Comparison of ENCODE assay signal across 11 cellular contexts in the genomic region with DNA sequence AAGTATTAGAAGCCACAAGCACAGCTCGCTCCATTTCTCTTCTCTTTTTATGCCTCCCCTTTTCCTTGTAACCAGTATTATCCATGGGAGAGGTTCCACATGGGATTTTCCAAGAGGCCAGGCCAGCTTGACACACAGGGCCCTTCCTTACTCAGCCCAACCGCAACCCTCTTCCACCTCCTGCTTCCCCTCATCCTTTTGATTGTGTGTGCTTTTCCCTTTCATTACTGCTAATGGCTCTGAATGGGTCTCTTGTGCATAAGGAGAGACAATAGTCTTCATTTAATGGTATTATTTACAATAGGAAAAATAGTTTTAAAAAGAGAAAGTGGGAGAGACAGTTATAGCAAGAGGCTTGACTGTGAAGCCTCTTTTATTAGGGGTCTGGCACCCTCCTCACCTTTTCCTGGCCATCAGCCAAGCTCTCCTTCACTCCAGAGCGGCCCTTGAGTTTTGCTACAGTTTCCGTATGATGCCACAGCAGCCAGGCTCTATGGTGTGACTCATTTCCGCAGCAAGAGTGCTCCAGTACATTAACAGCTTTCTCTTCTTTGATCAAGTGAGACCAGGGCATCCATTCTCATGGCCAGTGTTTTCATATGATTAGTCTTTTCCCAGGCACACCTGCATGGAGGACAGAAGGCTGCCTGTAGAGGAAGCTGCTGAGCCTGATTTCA.
DNase-seq lines count a peak whose midpoint lies in the region; ATAC-seq and TF ChIP-seq lines count a peak whose summit lies in the region.
"Had no signal": no experiment of that assay in that cellular context is flagged by ENCODE, and none has a peak within 500 bp of the region (broad histone marks: within the 10 kb centered on the region; RNA-seq: fewer than 3 reads in every experiment).

No MANE protein-coding gene starts in this region.

- no peaks in the 10 kb centered on the region for H3K27me3 ChIP-seq in effector memory CD4-positive, alpha-beta T cell (replicated peaks; ENCODE audit: control insufficient read depth, insufficient read depth, low read length, poor library complexity, severe bottlenecking)
- H3K27me3 ChIP-seq: cardiac muscle cell, heart left ventricle had no signal

- CTCF ChIA-PET in WTC11 (lab: Charles Lee), result no interaction called here

- no peak overlapping the region for H3K27ac ChIP-seq in effector memory CD4-positive, alpha-beta T cell (ENCODE audit: insufficient read depth, low read length, poor library complexity, severe bottlenecking)
- H3K27ac ChIP-seq: cardiac muscle cell, heart left ventricle had no signal

- TF ChIP-seq CTCF in GM12865 (IDR thresholded peaks at IDR 0.05; ENCODE audit: insufficient read depth, low read depth, low read length, missing control alignments), result no peak
- no peak for TF ChIP-seq CTCF in WTC11 (IDR thresholded peaks at IDR 0.05)

- H3K27ac Mint-ChIP-seq in WTC11, result no peak overlapping the region

- H3K4me1 Mint-ChIP-seq in WTC11, result peaks cover 6% of the 10 kb centered on the region

- POLR2A ChIA-PET in WTC11 (lab: Charles Lee), result no interaction called here

- H3K36me3 Mint-ChIP-seq in WTC11, result no peaks in the 10 kb centered on the region

- no peak overlapping the region for H3K4me3 Mint-ChIP-seq in WTC11

- H3K27me3 Mint-ChIP-seq in WTC11 (ENCODE audit: low read depth), result no peaks in the 10 kb centered on the region

- H3K9me3 Mint-ChIP-seq in WTC11, result no peaks in the 10 kb centered on the region

- ATAC-seq in WTC11 (peak; percentile 85), HG02623 (IDR thresholded peaks at IDR 0.05; ENCODE audit: unreplicated experiment) (no peak)
- ATAC-seq: heart left ventricle had no signal

- no peaks in the 10 kb centered on the region for H3K9me3 ChIP-seq in effector memory CD4-positive, alpha-beta T cell (ENCODE audit: control insufficient read depth, low read length)

- H3K36me3 ChIP-seq in effector memory CD4-positive, alpha-beta T cell (ENCODE audit: control insufficient read depth, insufficient read depth, low read length), result no peaks in the 10 kb centered on the region
- H3K36me3 ChIP-seq: cardiac muscle cell, heart left ventricle had no signal

- DNase-seq in GM12865 (ENCODE audit: low read depth) (peak; percentile 59), H4 (ENCODE audit: low spot score) (peak; percentile 81), NCI-H1092 treated with DMSO at 0.1 percent for 48 hours (lab: John Stamatoyannopoulos, UW) (peak; percentile 59), WTC11 (ENCODE audit: low spot score) (no peak), NCI-H446 (lab: John Stamatoyannopoulos, UW) (no peak), OCI-M2 (lab: John Stamatoyannopoulos, UW; ENCODE audit: unreplicated experiment) (no peak)
- DNase-seq in effector memory CD4-positive, alpha-beta T cell, result no peak
- DNase-seq: HCEC 1CT, heart left ventricle had no signal

- H3K4me1 ChIP-seq in effector memory CD4-positive, alpha-beta T cell (ENCODE audit: control insufficient read depth, insufficient read depth, low read length, poor library complexity, severe bottlenecking), result no peaks in the 10 kb centered on the region
- H3K4me1 ChIP-seq: heart left ventricle had no signal

- no peak overlapping the region for H3K4me3 ChIP-seq in GM12865 (ENCODE audit: low read depth, low read length)
- no peak overlapping the region for H3K4me3 ChIP-seq in effector memory CD4-positive, alpha-beta T cell (ENCODE audit: insufficient read depth, low read depth, low read length, poor library complexity, severe bottlenecking)
- H3K4me3 ChIP-seq: cardiac muscle cell, heart left ventricle had no signal

TF ChIP-seq in WTC11, 78 proteins besides CTCF, POLR2A, EP300 and RAD21:
- TF ChIP-seq HMGA2 (CRISPR knock-in tag; IDR thresholded peaks at IDR 0.05), result no peak
- no peak for TF ChIP-seq ZNF138 (CRISPR knock-in tag; conservative IDR thresholded peaks at IDR 0.05)
- TF ChIP-seq NFE2L1 (CRISPR knock-in tag; IDR thresholded peaks at IDR 0.05), result no peak
- TF ChIP-seq OVOL2 (CRISPR knock-in tag; IDR thresholded peaks at IDR 0.05; ENCODE audit: borderline replicate concordance), result no peak
- TF ChIP-seq ETV6 (CRISPR knock-in tag; IDR thresholded peaks at IDR 0.05), result no peak
- no peak for TF ChIP-seq FOXJ3 (CRISPR knock-in tag; IDR thresholded peaks at IDR 0.05; ENCODE audit: borderline replicate concordance)
- TF ChIP-seq ESRRA (CRISPR knock-in tag; IDR thresholded peaks at IDR 0.05; ENCODE audit: borderline replicate concordance), result no peak
- no peak for TF ChIP-seq MYBL2 (CRISPR knock-in tag; IDR thresholded peaks at IDR 0.05)
- no peak for TF ChIP-seq GABPB1 (CRISPR knock-in tag; IDR thresholded peaks at IDR 0.05)
- TF ChIP-seq FOXP1 (CRISPR knock-in tag; IDR thresholded peaks at IDR 0.05; ENCODE audit: borderline replicate concordance), result no peak
- TF ChIP-seq, protein P1, sequence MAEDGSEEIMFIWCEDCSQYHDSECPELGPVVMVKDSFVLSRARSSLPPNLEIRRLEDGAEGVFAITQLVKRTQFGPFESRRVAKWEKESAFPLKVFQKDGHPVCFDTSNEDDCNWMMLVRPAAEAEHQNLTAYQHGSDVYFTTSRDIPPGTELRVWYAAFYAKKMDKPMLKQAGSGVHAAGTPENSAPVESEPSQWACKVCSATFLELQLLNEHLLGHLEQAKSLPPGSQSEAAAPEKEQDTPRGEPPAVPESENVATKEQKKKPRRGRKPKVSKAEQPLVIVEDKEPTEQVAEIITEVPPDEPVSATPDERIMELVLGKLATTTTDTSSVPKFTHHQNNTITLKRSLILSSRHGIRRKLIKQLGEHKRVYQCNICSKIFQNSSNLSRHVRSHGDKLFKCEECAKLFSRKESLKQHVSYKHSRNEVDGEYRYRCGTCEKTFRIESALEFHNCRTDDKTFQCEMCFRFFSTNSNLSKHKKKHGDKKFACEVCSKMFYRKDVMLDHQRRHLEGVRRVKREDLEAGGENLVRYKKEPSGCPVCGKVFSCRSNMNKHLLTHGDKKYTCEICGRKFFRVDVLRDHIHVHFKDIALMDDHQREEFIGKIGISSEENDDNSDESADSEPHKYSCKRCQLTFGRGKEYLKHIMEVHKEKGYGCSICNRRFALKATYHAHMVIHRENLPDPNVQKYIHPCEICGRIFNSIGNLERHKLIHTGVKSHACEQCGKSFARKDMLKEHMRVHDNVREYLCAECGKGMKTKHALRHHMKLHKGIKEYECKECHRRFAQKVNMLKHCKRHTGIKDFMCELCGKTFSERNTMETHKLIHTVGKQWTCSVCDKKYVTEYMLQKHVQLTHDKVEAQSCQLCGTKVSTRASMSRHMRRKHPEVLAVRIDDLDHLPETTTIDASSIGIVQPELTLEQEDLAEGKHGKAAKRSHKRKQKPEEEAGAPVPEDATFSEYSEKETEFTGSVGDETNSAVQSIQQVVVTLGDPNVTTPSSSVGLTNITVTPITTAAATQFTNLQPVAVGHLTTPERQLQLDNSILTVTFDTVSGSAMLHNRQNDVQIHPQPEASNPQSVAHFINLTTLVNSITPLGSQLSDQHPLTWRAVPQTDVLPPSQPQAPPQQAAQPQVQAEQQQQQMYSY (CRISPR knock-in tag; IDR thresholded peaks at IDR 0.05), result no peak
- TF ChIP-seq, protein P2, sequence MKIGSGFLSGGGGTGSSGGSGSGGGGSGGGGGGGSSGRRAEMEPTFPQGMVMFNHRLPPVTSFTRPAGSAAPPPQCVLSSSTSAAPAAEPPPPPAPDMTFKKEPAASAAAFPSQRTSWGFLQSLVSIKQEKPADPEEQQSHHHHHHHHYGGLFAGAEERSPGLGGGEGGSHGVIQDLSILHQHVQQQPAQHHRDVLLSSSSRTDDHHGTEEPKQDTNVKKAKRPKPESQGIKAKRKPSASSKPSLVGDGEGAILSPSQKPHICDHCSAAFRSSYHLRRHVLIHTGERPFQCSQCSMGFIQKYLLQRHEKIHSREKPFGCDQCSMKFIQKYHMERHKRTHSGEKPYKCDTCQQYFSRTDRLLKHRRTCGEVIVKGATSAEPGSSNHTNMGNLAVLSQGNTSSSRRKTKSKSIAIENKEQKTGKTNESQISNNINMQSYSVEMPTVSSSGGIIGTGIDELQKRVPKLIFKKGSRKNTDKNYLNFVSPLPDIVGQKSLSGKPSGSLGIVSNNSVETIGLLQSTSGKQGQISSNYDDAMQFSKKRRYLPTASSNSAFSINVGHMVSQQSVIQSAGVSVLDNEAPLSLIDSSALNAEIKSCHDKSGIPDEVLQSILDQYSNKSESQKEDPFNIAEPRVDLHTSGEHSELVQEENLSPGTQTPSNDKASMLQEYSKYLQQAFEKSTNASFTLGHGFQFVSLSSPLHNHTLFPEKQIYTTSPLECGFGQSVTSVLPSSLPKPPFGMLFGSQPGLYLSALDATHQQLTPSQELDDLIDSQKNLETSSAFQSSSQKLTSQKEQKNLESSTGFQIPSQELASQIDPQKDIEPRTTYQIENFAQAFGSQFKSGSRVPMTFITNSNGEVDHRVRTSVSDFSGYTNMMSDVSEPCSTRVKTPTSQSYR (CRISPR knock-in tag; IDR thresholded peaks at IDR 0.05), result no peak
- TF ChIP-seq, protein P3, sequence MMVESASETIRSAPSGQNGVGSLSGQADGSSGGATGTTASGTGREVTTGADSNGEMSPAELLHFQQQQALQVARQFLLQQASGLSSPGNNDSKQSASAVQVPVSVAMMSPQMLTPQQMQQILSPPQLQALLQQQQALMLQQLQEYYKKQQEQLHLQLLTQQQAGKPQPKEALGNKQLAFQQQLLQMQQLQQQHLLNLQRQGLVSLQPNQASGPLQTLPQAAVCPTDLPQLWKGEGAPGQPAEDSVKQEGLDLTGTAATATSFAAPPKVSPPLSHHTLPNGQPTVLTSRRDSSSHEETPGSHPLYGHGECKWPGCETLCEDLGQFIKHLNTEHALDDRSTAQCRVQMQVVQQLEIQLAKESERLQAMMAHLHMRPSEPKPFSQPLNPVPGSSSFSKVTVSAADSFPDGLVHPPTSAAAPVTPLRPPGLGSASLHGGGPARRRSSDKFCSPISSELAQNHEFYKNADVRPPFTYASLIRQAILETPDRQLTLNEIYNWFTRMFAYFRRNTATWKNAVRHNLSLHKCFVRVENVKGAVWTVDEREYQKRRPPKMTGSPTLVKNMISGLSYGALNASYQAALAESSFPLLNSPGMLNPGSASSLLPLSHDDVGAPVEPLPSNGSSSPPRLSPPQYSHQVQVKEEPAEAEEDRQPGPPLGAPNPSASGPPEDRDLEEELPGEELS (CRISPR knock-in tag; IDR thresholded peaks at IDR 0.05), result no peak

Comparison
In these comparisons a context has a peak if more than half of its experiments do, and no peak if none do; other contexts are left out.
1. DNase-seq: peak in GM12865 (single experiment), H4 (single experiment) and NCI-H1092 treated with DMSO at 0.1 percent for 48 hours (single experiment); none in WTC11 (single experiment), NCI-H446 (0 of 2), effector memory CD4-positive, alpha-beta T cell (0 of 3) and OCI-M2 (single experiment).